1 cellular context compared by ENCODE assay signal in genomic region chr9:107367727-107368502, GRCh38.
TF ChIP-seq lines count a peak whose summit lies in the region.

No MANE protein-coding gene starts in this region.

TF ChIP-seq in HepG2, 621 proteins besides CTCF, POLR2A, EP300 and RAD21 (continued from another document):
- no peak for TF ChIP-seq ZBTB39 (CRISPR knock-in tag; IDR thresholded peaks at IDR 0.05)
- TF ChIP-seq NCOA2 (CRISPR knock-in tag; IDR thresholded peaks at IDR 0.05), result peak; percentile 60; the same call in 1 of the 2 replicates
TF ChIP-seq in HepG2: peak in this region for 63.
